In the genomic region with DNA sequence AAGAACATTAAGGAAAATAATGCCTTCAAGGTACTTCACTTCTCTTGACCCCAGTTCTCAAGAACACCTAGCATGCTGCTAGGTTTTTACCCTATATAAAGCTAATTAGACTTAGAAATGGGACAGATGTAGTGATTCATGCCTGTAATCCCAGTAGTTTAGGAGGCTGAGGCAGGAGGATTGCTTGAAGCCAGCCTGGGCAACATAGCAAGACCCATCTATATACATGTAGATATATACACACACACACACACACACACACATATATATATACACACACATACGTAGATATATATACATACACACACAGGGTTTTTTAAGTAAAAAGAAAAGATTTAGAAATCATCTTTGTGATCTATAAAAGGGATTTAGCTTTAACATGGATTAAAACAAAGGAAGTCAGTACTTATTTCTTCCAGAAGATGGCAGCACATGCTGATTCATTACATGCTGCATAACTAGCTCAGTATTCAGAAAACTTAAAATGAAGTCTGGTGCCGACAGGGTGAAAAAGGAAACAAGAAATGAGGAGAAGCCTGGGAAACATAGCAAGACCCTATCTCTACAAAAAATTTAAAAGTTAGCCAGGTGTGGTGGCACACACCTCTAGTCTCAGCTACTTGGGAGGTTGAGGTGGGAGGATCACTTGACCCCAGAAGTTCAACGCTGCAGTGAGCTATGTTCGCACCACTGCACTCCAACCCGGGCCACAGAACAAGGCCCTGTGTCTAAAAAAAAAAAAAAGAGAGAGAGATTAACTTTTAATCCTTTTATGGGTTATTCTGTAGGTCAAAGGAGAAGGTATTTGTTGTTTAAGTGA, we compare ENCODE assay signal across 8 cellular contexts. TPM values are rescaled to one million over a fixed set of nuclear protein-coding genes. Genes with fewer than 3 reads are reported as not detected.
DNase-seq lines count a peak whose midpoint lies in the region; ATAC-seq and TF ChIP-seq lines count a peak whose summit lies in the region.

No MANE protein-coding gene starts in this region.

- no peak overlapping the region for H3K27ac ChIP-seq in psoas muscle

- ATAC-seq in activated naive CD4-positive, alpha-beta T cell treated with anti-CD3 and anti-CD28 coated beads, Interleukin-2, amount 50 U/mL, for 72 hours: peak; percentile 77 to 86
- peak; percentile 61 to 89 (median 69) for ATAC-seq in psoas muscle
- no peak for ATAC-seq in HG03378 (IDR thresholded peaks at IDR 0.05; ENCODE audit: unreplicated experiment)

- peaks cover 0 to 81% of the 10 kb centered on the region in 2 donors for H3K36me3 ChIP-seq in psoas muscle (ENCODE audit: insufficient read depth in 1 of 2, low read depth in 1 of 2)

- no peaks in the 10 kb centered on the region for H3K9me3 ChIP-seq in psoas muscle

- H3K4me1 Mint-ChIP-seq in CD14-positive monocyte: peaks cover 8% of the 10 kb centered on the region

- 56 to 64% (median 63%) methylated on average over 5 of the region's 5 CpGs for WGBS in psoas muscle, 3 donors

- H3K9me3 Mint-ChIP-seq in CD14-positive monocyte: no peaks in the 10 kb centered on the region
- no peaks in the 10 kb centered on the region for H3K9me3 Mint-ChIP-seq in activated naive CD4-positive, alpha-beta T cell treated with anti-CD3 and anti-CD28 coated beads, Interleukin-2, amount 50 U/mL, for 72 hours

- H3K27me3 ChIP-seq in psoas muscle (ENCODE audit: insufficient read depth in 3 of 3, low read length in 2 of 3): no peaks in the 10 kb centered on the region

- no peak overlapping the region for H3K4me3 ChIP-seq in psoas muscle

- peaks cover 26 to 39% of the 10 kb centered on the region in 2 donors for H3K36me3 Mint-ChIP-seq in CD14-positive monocyte
- H3K36me3 Mint-ChIP-seq in activated naive CD4-positive, alpha-beta T cell treated with anti-CD3 and anti-CD28 coated beads, Interleukin-2, amount 50 U/mL, for 72 hours: no peaks in the 10 kb centered on the region

- H3K4me3 Mint-ChIP-seq in CD14-positive monocyte: peak overlapping the region; percentile 67 to 84

- H3K27me3 Mint-ChIP-seq in CD14-positive monocyte (ENCODE audit: low read depth in 3 of 3): no peaks in the 10 kb centered on the region

- no peak for DNase-seq in CD14-positive monocyte (ENCODE audit: low spot score)
- peak; percentile 63 for DNase-seq in NCI-H2171 treated with DMSO at 0.1 percent for 48 hours (lab: John Stamatoyannopoulos, UW)
- peak in 1 of 2 donors; percentile 32 for DNase-seq in activated naive CD4-positive, alpha-beta T cell treated with anti-CD3 and anti-CD28 coated beads, Interleukin-2, amount 50 U/mL, for 72 hours (ENCODE audit: low spot score in 2 of 2)
- peak; percentile 58 for DNase-seq in glomerular visceral epithelial cell (ENCODE audit: extremely low spot score)
- no peak for DNase-seq in psoas muscle
- DNase-seq in stimulated activated CD4-positive, alpha-beta T cell treated with anti-CD3 and anti-CD28 coated beads, Interleukin-1b, Interleukin-23, amount 100 ng/mL, for 48 hours: no peak

- H3K27ac Mint-ChIP-seq in CD14-positive monocyte: peak overlapping the region in 5 of 7 donors; percentile 43 to 82 (median 57)
- H3K27ac Mint-ChIP-seq in activated naive CD4-positive, alpha-beta T cell treated with anti-CD3 and anti-CD28 coated beads, Interleukin-2, amount 50 U/mL, for 72 hours: peak overlapping the region; percentile 50 to 52

- intact Hi-C loops in CD14-positive monocyte (cut with micrococcal nuclease): loop anchor here in 1 of 2 donors (10.0 kb wide), 1 partner anchor 312 kb away; no protein-coding TSS in a partner anchor
- intact Hi-C loops in psoas muscle (cut with DNase I): loop anchor here (2.0 to 10.0 kb wide), 2 partner anchors 212 to 316 kb away; no protein-coding TSS in a partner anchor

- TF ChIP-seq CTCF in CD14-positive monocyte (IDR thresholded peaks at IDR 0.05) (peak; percentile 80), GM12874 (IDR thresholded peaks at IDR 0.05; ENCODE audit: insufficient read depth, low read depth, low read length) (peak; percentile 30; the same call in 1 of the 2 replicates), psoas muscle (IDR thresholded peaks at IDR 0.05) (peak; percentile 74)

- H3K4me1 ChIP-seq in psoas muscle: no peaks in the 10 kb centered on the region

RNA-seq across cellular contexts. Expression of a gene that starts 28.5 kb away (rescaled TPM):
- polyA plus RNA-seq in CD14-positive monocyte (100 to 1,000 TPM; 224 to 247 TPM), psoas muscle (10 to 100 TPM; 48.4 to 82.6 (median 80.6) TPM)
- 10 to 100 TPM; 59.1 to 99.9 TPM for total RNA-seq in activated naive CD4-positive, alpha-beta T cell treated with anti-CD3 and anti-CD28 coated beads, Interleukin-2, amount 50 U/mL, for 72 hours
- 10 to 100 TPM; 46.6 to 59.9 (median 54.3) TPM for total RNA-seq in psoas muscle

Comparison
In these comparisons a context has a peak if more than half of its experiments do, and no peak if none do; other contexts are left out.
1. DNase-seq: peak in NCI-H2171 treated with DMSO at 0.1 percent for 48 hours (single experiment) and glomerular visceral epithelial cell (single experiment); none in CD14-positive monocyte (single experiment), psoas muscle (0 of 2) and stimulated activated CD4-positive, alpha-beta T cell treated with anti-CD3 and anti-CD28 coated beads, Interleukin-1b, Interleukin-23, amount 100 ng/mL, for 48 hours (single experiment).
2. CTCF ChIP-seq: peak in every context shown above with its lines; median percentile 80 in CD14-positive monocyte; 74 in psoas muscle; 30 in GM12874.